8 cellular contexts compared by ENCODE assay signal in the genomic region with DNA sequence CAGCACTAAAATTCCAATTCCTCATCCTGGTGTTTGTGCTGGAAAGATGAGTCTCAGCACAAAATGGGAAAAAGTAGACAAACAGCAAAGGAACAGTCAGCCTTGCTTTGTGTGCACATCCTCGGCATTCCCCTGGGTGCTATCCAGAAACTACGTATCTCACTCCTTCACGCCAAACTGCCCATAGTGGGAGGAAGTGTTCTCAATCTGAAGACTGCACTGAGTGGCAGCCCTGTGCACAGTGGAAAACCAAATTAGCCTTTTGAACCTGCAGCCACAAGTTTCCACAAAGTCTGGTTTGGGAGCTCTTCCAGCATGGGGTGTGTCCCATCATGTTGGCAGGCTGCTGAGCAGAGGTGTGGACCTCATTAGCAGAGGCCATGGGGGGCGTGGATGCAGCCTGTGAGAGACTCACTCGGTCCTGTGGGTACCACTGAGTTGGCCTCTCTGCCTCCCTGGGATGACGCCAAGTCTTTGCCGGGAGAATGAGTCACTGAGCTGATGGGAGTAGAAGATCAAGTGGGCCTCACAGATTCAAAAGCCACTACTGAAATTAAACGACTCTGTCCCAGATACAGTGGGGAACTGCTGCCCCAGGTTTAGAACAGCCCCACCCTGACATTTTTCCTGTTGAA.
DNase-seq lines count a peak whose midpoint lies in the region; ATAC-seq and TF ChIP-seq lines count a peak whose summit lies in the region.
"Not testable (repeated sequence)": the region's sequence is repeated elsewhere in the genome, so short reads cannot be mapped to it uniquely, and the experiment has no call there.

No MANE protein-coding gene starts in this region.

- 67 to 70% methylated on average over 7 to 8 of the region's 8 CpGs for WGBS in upper lobe of left lung, 2 donors

- H3K27ac Mint-ChIP-seq in CD8-positive, alpha-beta T cell, result peak overlapping the region; percentile 49
- peak overlapping the region; percentile 13 for H3K27ac Mint-ChIP-seq in activated CD4-positive, alpha-beta memory T cell treated with anti-CD3 and anti-CD28 coated beads for 36 hours
- peak overlapping the region; percentile 95 for H3K27ac Mint-ChIP-seq in activated naive CD8-positive, alpha-beta T cell

- not testable (repeated sequence) for H3K4me1 ChIP-seq in CD8-positive, alpha-beta T cell (ENCODE audit: insufficient read depth, low read length); upper lobe of left lung

- intact Hi-C loops in CD8-positive, alpha-beta T cell (cut with DNase I, micrococcal nuclease); activated CD4-positive, alpha-beta memory T cell treated with anti-CD3 and anti-CD28 coated beads for 36 hours (cut with micrococcal nuclease); left ventricle myocardium superior (cut with micrococcal nuclease): not testable (repeated sequence)

- TF ChIP-seq CTCF in CD8-positive, alpha-beta T cell (IDR thresholded peaks at IDR 0.05); omental fat pad (IDR thresholded peaks at IDR 0.05); upper lobe of left lung (IDR thresholded peaks at IDR 0.05): not testable (repeated sequence)

- not testable (repeated sequence) for H3K27ac ChIP-seq in CD8-positive, alpha-beta T cell (ENCODE audit: low read depth, low read length); upper lobe of left lung

- H3K27me3 Mint-ChIP-seq in CD8-positive, alpha-beta T cell (ENCODE audit: low read depth); activated CD4-positive, alpha-beta memory T cell treated with anti-CD3 and anti-CD28 coated beads for 36 hours; activated naive CD8-positive, alpha-beta T cell: not testable (repeated sequence)

- not testable (repeated sequence) for H3K9me3 ChIP-seq in CD8-positive, alpha-beta T cell (ENCODE audit: low read length); upper lobe of left lung

- CTCF ChIA-PET in CD8-positive, alpha-beta T cell (lab: Charles Lee); activated CD4-positive, alpha-beta memory T cell treated with anti-CD3 and anti-CD28 coated beads for 36 hours (lab: Charles Lee): not testable (repeated sequence)

- not testable (repeated sequence) for ATAC-seq in CD8-positive, alpha-beta T cell
- peak; percentile 67 for ATAC-seq in esophagus mucosa
- ATAC-seq in left ventricle myocardium superior, result peak; percentile 64
- peak; percentile 76 for ATAC-seq in omental fat pad (ENCODE audit: low FRiP score)
- ATAC-seq in upper lobe of left lung (ENCODE audit: low FRiP score in 2 of 2), result peak; percentile 67 to 84

- TF ChIP-seq POLR2A in upper lobe of left lung (IDR thresholded peaks at IDR 0.05), result not testable (repeated sequence)

- H3K4me3 Mint-ChIP-seq in CD8-positive, alpha-beta T cell; activated CD4-positive, alpha-beta memory T cell treated with anti-CD3 and anti-CD28 coated beads for 36 hours; activated naive CD8-positive, alpha-beta T cell: not testable (repeated sequence)

- not testable (repeated sequence) for H3K4me3 ChIP-seq in CD8-positive, alpha-beta T cell (ENCODE audit: low read depth, low read length); upper lobe of left lung

- H3K4me1 Mint-ChIP-seq in CD8-positive, alpha-beta T cell (ENCODE audit: low read depth), result peaks cover 17% of the 10 kb centered on the region
- not testable (repeated sequence) for H3K4me1 Mint-ChIP-seq in activated CD4-positive, alpha-beta memory T cell treated with anti-CD3 and anti-CD28 coated beads for 36 hours (ENCODE audit: low read depth)
- H3K4me1 Mint-ChIP-seq in activated naive CD8-positive, alpha-beta T cell (ENCODE audit: low read depth), result peaks cover 22% of the 10 kb centered on the region

- peaks cover 10% of the 10 kb centered on the region for H3K9me3 Mint-ChIP-seq in CD8-positive, alpha-beta T cell
- peaks cover 25% of the 10 kb centered on the region for H3K9me3 Mint-ChIP-seq in activated CD4-positive, alpha-beta memory T cell treated with anti-CD3 and anti-CD28 coated beads for 36 hours
- H3K9me3 Mint-ChIP-seq in activated naive CD8-positive, alpha-beta T cell (ENCODE audit: low read depth), result not testable (repeated sequence)

- not testable (repeated sequence) for H3K36me3 ChIP-seq in CD8-positive, alpha-beta T cell (ENCODE audit: insufficient read depth, low read length); upper lobe of left lung

- DNase-seq in CD8-positive, alpha-beta T cell; activated CD4-positive, alpha-beta memory T cell treated with anti-CD3 and anti-CD28 coated beads for 36 hours; left ventricle myocardium superior; omental fat pad (ENCODE audit: low spot score); upper lobe of left lung: not testable (repeated sequence)
- DNase-seq in NCI-H446 treated with DMSO at 0.1 percent for 48 hours (lab: John Stamatoyannopoulos, UW), result peak; percentile 38

- H3K27me3 ChIP-seq in CD8-positive, alpha-beta T cell (ENCODE audit: insufficient read depth, low read length); upper lobe of left lung: not testable (repeated sequence)

- not testable (repeated sequence) for TF ChIP-seq EP300 in upper lobe of left lung (IDR thresholded peaks at IDR 0.05)

- POLR2A ChIA-PET in CD8-positive, alpha-beta T cell (lab: Charles Lee); activated CD4-positive, alpha-beta memory T cell treated with anti-CD3 and anti-CD28 coated beads for 36 hours (lab: Charles Lee): not testable (repeated sequence)

- H3K36me3 Mint-ChIP-seq in CD8-positive, alpha-beta T cell; activated naive CD8-positive, alpha-beta T cell: not testable (repeated sequence)
- H3K36me3 Mint-ChIP-seq in activated CD4-positive, alpha-beta memory T cell treated with anti-CD3 and anti-CD28 coated beads for 36 hours, result peaks cover 14% of the 10 kb centered on the region

Comparison
In these comparisons a context has a peak if more than half of its experiments do, and no peak if none do; other contexts are left out.
1. H3K27ac Mint-ChIP-seq: peak in every context shown above with its lines; median percentile 95 in activated naive CD8-positive, alpha-beta T cell; 49 in CD8-positive, alpha-beta T cell; 13 in activated CD4-positive, alpha-beta memory T cell treated with anti-CD3 and anti-CD28 coated beads for 36 hours.